ENCODE assay signal across 8 cellular contexts in the genomic region with DNA sequence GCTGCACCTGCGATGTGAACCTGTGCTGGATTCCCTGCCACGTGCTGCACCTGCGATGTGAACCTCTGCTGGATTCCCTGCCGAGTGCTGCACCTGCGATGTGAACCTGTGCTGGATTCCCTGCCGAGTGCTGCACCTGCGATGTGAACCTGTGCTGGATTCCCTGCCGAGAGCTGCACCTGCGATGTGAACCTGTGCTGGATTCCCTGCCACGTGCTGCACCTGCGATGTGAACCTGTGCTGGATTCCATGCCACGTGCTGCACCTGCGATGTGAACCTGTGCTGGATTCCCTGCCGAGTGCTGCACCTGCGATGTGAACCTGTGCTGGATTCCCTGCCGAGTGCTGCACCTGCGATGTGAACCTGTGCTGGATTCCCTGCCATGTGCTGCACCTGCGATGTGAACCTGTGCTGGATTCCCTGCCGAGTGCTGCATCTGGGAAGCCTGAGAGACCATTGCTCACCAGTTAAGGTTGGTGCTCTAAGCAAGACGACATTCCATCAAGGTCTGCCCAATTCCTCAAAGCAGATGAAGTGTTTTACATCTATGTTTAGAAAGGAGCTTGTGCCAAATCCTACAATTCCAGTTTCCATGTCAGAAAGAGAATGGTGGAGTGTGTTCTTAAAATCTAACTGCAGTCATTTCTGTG.
DNase-seq lines count a peak whose midpoint lies in the region; ATAC-seq and TF ChIP-seq lines count a peak whose summit lies in the region.
"Not testable (repeated sequence)": the region's sequence is repeated elsewhere in the genome, so short reads cannot be mapped to it uniquely, and the experiment has no call there.

No MANE protein-coding gene starts in this region.

- H4K20me1 ChIP-seq in DND-41 (ENCODE audit: insufficient read depth, low read length): not testable (repeated sequence)

- H3K27me3 Mint-ChIP-seq in T-helper 2 cell treated with Interferon-gamma antibody and Interleukin-4, amounts not matched to agents 5 μg/mL and 100 μg/mL, for 36 hours (ENCODE audit: low read depth): peaks cover 27% of the 10 kb centered on the region
- H3K27me3 Mint-ChIP-seq in chondrocyte (ENCODE audit: low read depth): peaks cover 19% of the 10 kb centered on the region
- peaks cover 12% of the 10 kb centered on the region for H3K27me3 Mint-ChIP-seq in osteocyte (ENCODE audit: unreplicated experiment)

- H3K9ac ChIP-seq in DND-41 (ENCODE audit: low read depth, low read length): not testable (repeated sequence)

- H3K4me3 ChIP-seq in DND-41 (ENCODE audit: low read depth in 1 of 2, low read length in 2 of 2): not testable (repeated sequence)

- DNase-seq in COLO668 (lab: John Stamatoyannopoulos, UW; ENCODE audit: unreplicated experiment): peak; percentile 42
- DNase-seq in DND-41: peak; percentile 1
- DNase-seq in NCI-H1105 (lab: John Stamatoyannopoulos, UW): peak; percentile 60
- peak; percentile 43 for DNase-seq in NCI-H2171 (lab: John Stamatoyannopoulos, UW)
- DNase-seq in T-helper 2 cell treated with Interferon-gamma antibody and Interleukin-4, amounts not matched to agents 5 μg/mL and 100 μg/mL, for 36 hours (ENCODE audit: low spot score): not testable (repeated sequence)
- DNase-seq in chondrocyte (ENCODE audit: low spot score): peak; percentile 27
- peak; percentile 14 for DNase-seq in islet precursor cell
- peak; percentile 77 for DNase-seq in osteocyte (ENCODE audit: extremely low spot score, unreplicated experiment)

- peak overlapping the region; percentile 29 for H3K27ac Mint-ChIP-seq in T-helper 2 cell treated with Interferon-gamma antibody and Interleukin-4, amounts not matched to agents 5 μg/mL and 100 μg/mL, for 36 hours
- H3K27ac Mint-ChIP-seq in chondrocyte (ENCODE audit: unreplicated experiment); osteocyte (ENCODE audit: unreplicated experiment): not testable (repeated sequence)

- TF ChIP-seq CTCF in DND-41 (IDR thresholded peaks at IDR 0.05; ENCODE audit: borderline replicate concordance, extremely low read depth, low read length, poor library complexity, severe bottlenecking); chondrocyte (IDR thresholded peaks at IDR 0.05); osteocyte (IDR thresholded peaks at IDR 0.05): not testable (repeated sequence)

- H3K36me3 Mint-ChIP-seq in T-helper 2 cell treated with Interferon-gamma antibody and Interleukin-4, amounts not matched to agents 5 μg/mL and 100 μg/mL, for 36 hours (ENCODE audit: low read depth); chondrocyte (ENCODE audit: low read depth); osteocyte (ENCODE audit: unreplicated experiment): not testable (repeated sequence)

- H3K4me3 Mint-ChIP-seq in T-helper 2 cell treated with Interferon-gamma antibody and Interleukin-4, amounts not matched to agents 5 μg/mL and 100 μg/mL, for 36 hours: peak overlapping the region; percentile 36
- H3K4me3 Mint-ChIP-seq in chondrocyte (ENCODE audit: unreplicated experiment); osteocyte (ENCODE audit: unreplicated experiment): not testable (repeated sequence)

- not testable (repeated sequence) for H3K79me2 ChIP-seq in DND-41 (ENCODE audit: insufficient read depth, low read length)

- not testable (repeated sequence) for H2AFZ ChIP-seq in DND-41 (ENCODE audit: low read depth, low read length)

- H3K36me3 ChIP-seq in DND-41 (ENCODE audit: insufficient read depth, low read length): not testable (repeated sequence)

- H3K4me2 ChIP-seq in DND-41 (ENCODE audit: insufficient read depth, low read length): not testable (repeated sequence)

- not testable (repeated sequence) for ATAC-seq in DND-41 (ENCODE audit: insufficient read depth, low read depth)

- H3K4me1 ChIP-seq in DND-41 (ENCODE audit: insufficient read depth, low read length): peaks cover 17% of the 10 kb centered on the region

- not testable (repeated sequence) for H3K9me3 ChIP-seq in DND-41 (ENCODE audit: insufficient read depth, low read length, severe bottlenecking)

- not testable (repeated sequence) for H3K9me3 Mint-ChIP-seq in T-helper 2 cell treated with Interferon-gamma antibody and Interleukin-4, amounts not matched to agents 5 μg/mL and 100 μg/mL, for 36 hours; chondrocyte (ENCODE audit: low read depth); osteocyte (ENCODE audit: unreplicated experiment)

- H3K4me1 Mint-ChIP-seq in T-helper 2 cell treated with Interferon-gamma antibody and Interleukin-4, amounts not matched to agents 5 μg/mL and 100 μg/mL, for 36 hours (ENCODE audit: low read depth): peaks cover 13% of the 10 kb centered on the region
- not testable (repeated sequence) for H3K4me1 Mint-ChIP-seq in chondrocyte (ENCODE audit: low read depth); osteocyte (ENCODE audit: unreplicated experiment)

- not testable (repeated sequence) for H3K27me3 ChIP-seq in DND-41 (ENCODE audit: insufficient read depth, low read length, poor library complexity)

- not testable (repeated sequence) for H3K27ac ChIP-seq in DND-41 (ENCODE audit: low read length)
